ENCODE assay signal across 8 cellular contexts in genomic region chr10:31032515-31033132, GRCh38. TPM values are rescaled to one million over a fixed set of nuclear protein-coding genes. Genes with fewer than 3 reads are reported as not detected.
DNase-seq lines count a peak whose midpoint lies in the region; ATAC-seq and TF ChIP-seq lines count a peak whose summit lies in the region.

No MANE protein-coding gene starts in this region.

- no peak for ATAC-seq in CD4-positive, alpha-beta T cell (ENCODE audit: poor library complexity)
- ATAC-seq in Panc1 (no peak), HG03196 (IDR thresholded peaks at IDR 0.05; ENCODE audit: unreplicated experiment) (no peak)

- CTCF ChIA-PET in CD4-positive, alpha-beta T cell (lab: Charles Lee), result interaction anchor here (0.6 to 1.5 kb wide), 7 partner anchors 16 to 737 kb away, joined by 3 to 7 read pairs (median 3); no protein-coding TSS in a partner anchor
- CTCF ChIA-PET in Panc1 (lab: Charles Lee), result interaction anchor here (0.6 kb wide), 1 partner anchor 198 kb away, joined by 3 read pairs; no protein-coding TSS in a partner anchor

- peak overlapping the region; percentile 91 for H3K27ac ChIP-seq in CD4-positive, alpha-beta T cell (ENCODE audit: low read depth, low read length)
- H3K27ac ChIP-seq in Panc1 (ENCODE audit: low read length) (peak overlapping the region; percentile 82), neutrophil (peak overlapping the region; percentile 97)

- peak overlapping the region; percentile 100 for H3K27ac Mint-ChIP-seq in CD4-positive, alpha-beta T cell

- POLR2A ChIA-PET in CD4-positive, alpha-beta T cell (lab: Charles Lee), result interaction anchor here (0.7 to 3.1 kb wide), 21 partner anchors 8 to 1024 kb away, joined by 3 to 66 read pairs (median 5); partner anchors contain the start of genes ARHGAP12, KIF5B and ZEB1
- POLR2A ChIA-PET in Panc1 (lab: Charles Lee), result interaction anchor here (0.6 to 0.9 kb wide), 7 partner anchors 12 to 960 kb away, joined by 3 to 8 read pairs (median 3); no protein-coding TSS in a partner anchor

- H3K36me3 ChIP-seq in Panc1 (ENCODE audit: control insufficient read depth, insufficient read depth, low read length), result no peaks in the 10 kb centered on the region
- H3K36me3 ChIP-seq in neutrophil, result no peaks in the 10 kb centered on the region

- peaks cover 9% of the 10 kb centered on the region for H3K36me3 Mint-ChIP-seq in CD4-positive, alpha-beta T cell (ENCODE audit: low read depth)

- TF ChIP-seq CTCF in CD4-positive, alpha-beta T cell (IDR thresholded peaks at IDR 0.05), result no peak
- TF ChIP-seq CTCF in Panc1 (IDR thresholded peaks at IDR 0.05) (no peak), epithelial cell of proximal tubule (conservative IDR thresholded peaks at IDR 0.05; ENCODE audit: low read depth, low read length) (no peak), neutrophil (IDR thresholded peaks at IDR 0.05) (no peak)

- DNase-seq in CD4-positive, alpha-beta T cell, result no peak
- no peak for DNase-seq in Panc1 (ENCODE audit: low read depth, low spot score)
- DNase-seq in epithelial cell of proximal tubule (ENCODE audit: low read depth), result no peak
- DNase-seq in activated effector memory CD4-positive, alpha-beta T cell treated with Interleukin-2 at 50 U/mL for 16 hours, result no peak
- DNase-seq in KG1 (lab: John Stamatoyannopoulos, UW), result no peak
- no peak for DNase-seq in LoVo (ENCODE audit: low spot score)

- no peaks in the 10 kb centered on the region for H3K9me3 Mint-ChIP-seq in CD4-positive, alpha-beta T cell

- no peaks in the 10 kb centered on the region for H3K27me3 Mint-ChIP-seq in CD4-positive, alpha-beta T cell

- H3K4me1 ChIP-seq in Panc1 (ENCODE audit: control insufficient read depth, insufficient read depth, low read length) (peaks cover 6% of the 10 kb centered on the region; the same call in 1 of the 2 replicates), neutrophil (ENCODE audit: control insufficient read depth in 1 of 2, insufficient read depth in 1 of 2, low read depth in 1 of 2, low read length in 1 of 2) (peaks cover 29 to 30% of the 10 kb centered on the region in 2 experiments)

- no peaks in the 10 kb centered on the region for H3K27me3 ChIP-seq in CD4-positive, alpha-beta T cell (ENCODE audit: control insufficient read depth, insufficient read depth, low read length)
- H3K27me3 ChIP-seq in Panc1 (ENCODE audit: control insufficient read depth, insufficient read depth, low read length), result no peaks in the 10 kb centered on the region
- H3K27me3 ChIP-seq in neutrophil, result no peaks in the 10 kb centered on the region

- no peaks in the 10 kb centered on the region for H3K9me3 ChIP-seq in CD4-positive, alpha-beta T cell (ENCODE audit: control insufficient read depth, low read length)
- no peaks in the 10 kb centered on the region for H3K9me3 ChIP-seq in Panc1 (ENCODE audit: control insufficient read depth, insufficient read depth, low read depth, low read length)
- H3K9me3 ChIP-seq in neutrophil, result no peaks in the 10 kb centered on the region

- H3K4me3 ChIP-seq in Panc1 (ENCODE audit: low read depth in 2 of 2, low read length in 2 of 2), result peak overlapping the region; percentile 65 to 90
- peak overlapping the region; percentile 76 for H3K4me3 ChIP-seq in epithelial cell of proximal tubule (ENCODE audit: low read depth, low read length)
- H3K4me3 ChIP-seq in neutrophil (ENCODE audit: low read depth in 1 of 2, low read length in 1 of 2), result peak overlapping the region; percentile 97 to 98

- peaks cover 18% of the 10 kb centered on the region for H3K4me1 Mint-ChIP-seq in CD4-positive, alpha-beta T cell (ENCODE audit: low read depth)

- no TSS peak for BruUV-seq in Panc1 (replicated peaks; lab: Mats Ljungman, UMichigan)

- intact Hi-C loops in CD4-positive, alpha-beta T cell (cut with DNase I, micrococcal nuclease), result loop anchor here (1.0 to 10.0 kb wide), 8 partner anchors 289 to 1415 kb away; partner anchors contain the start of genes CCDC7 (in 1 of the 2) and KIF5B (in 1 of the 2)
- intact Hi-C loops in Panc1 (cut with micrococcal nuclease; ENCODE audit: unreplicated experiment), result no loop called here

- in situ Hi-C loops in Panc1 (cut with HindIII; ENCODE audit: low pct_unique_long_range_greater_than_20kb, low sequenced_read_pairs), result no loop called here

- H3K4me3 Mint-ChIP-seq in CD4-positive, alpha-beta T cell, result peak overlapping the region; percentile 95

RNA-seq across cellular contexts. Expression of gene ZNF438, which starts 1.0 kb away (rescaled TPM):
- total RNA-seq in CD4-positive, alpha-beta T cell, result 1 to 10 TPM; 1.9 to 2.0 TPM
- total RNA-seq in Panc1 (2021; ENCODE audit: unreplicated experiment), result 2.0 TPM
- 1.9 TPM for polyA plus RNA-seq in Panc1 (2012; ENCODE audit: insufficient read length)
- 3.9 and 4.2 TPM in 2 replicates for total RNA-seq in epithelial cell of proximal tubule
